Comparison of ENCODE assay signal across 18 cellular contexts in the genomic region with DNA sequence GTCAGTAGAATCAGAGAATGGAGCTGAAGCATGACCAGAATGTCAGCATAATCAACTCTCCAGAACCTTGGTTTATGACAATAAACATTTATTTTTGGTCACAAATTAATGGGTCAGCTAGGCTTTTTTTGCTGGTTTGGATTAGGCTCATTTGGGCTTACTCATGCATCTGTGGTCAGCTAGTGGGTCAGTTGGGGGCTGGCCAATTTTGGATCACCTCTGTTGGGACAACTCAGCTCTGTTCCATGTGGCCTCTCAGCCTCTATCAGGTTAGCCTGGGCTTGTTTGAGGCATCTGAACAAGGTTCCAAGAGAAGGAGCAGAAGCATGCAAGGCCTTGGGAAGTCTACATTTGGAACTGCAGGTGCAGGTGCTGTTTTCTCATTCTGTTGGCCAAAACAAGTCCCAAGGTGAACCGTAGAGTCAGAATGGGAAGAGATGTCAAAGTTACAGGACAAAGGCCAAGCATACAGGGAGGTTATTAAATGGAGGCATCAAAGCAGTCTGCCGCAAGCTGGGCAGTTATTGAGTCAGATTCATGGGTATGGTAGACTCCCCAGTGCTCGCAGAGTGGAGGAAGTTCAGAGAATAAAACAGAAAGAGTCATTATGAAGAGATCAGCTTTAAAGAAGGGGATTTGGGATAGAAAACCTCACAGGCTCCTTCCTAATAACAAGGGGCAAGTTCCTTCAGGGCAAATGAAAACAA.
DNase-seq lines count a peak whose midpoint lies in the region; TF ChIP-seq lines count a peak whose summit lies in the region.
"Had no signal": no experiment of that assay in that cellular context is flagged by ENCODE, and none has a peak within 500 bp of the region (broad histone marks: within the 10 kb centered on the region; RNA-seq: fewer than 3 reads in every experiment).

No MANE protein-coding gene starts in this region.

- H2AFZ ChIP-seq in PC-9, result no peak overlapping the region
- H2AFZ ChIP-seq in hepatocyte, result no peak overlapping the region

- H3K4me3 ChIP-seq in PC-9 (no peak overlapping the region), hepatocyte (no peak overlapping the region)
- H3K4me3 ChIP-seq: lung, Peyer's patch, upper lobe of left lung had no signal

- H3K9me3 Mint-ChIP-seq in type B pancreatic cell, result no peaks in the 10 kb centered on the region

- H4K20me1 ChIP-seq in PC-9 (ENCODE audit: insufficient read depth), result no peaks in the 10 kb centered on the region
- H4K20me1 ChIP-seq in hepatocyte (ENCODE audit: insufficient read depth, poor library complexity, severe bottlenecking), result no peaks in the 10 kb centered on the region

- peak overlapping the region; percentile 38; the same call in 1 of the 2 replicates for H3K27ac ChIP-seq in PC-9
- H3K27ac ChIP-seq in hepatocyte, result peak overlapping the region; percentile 1
- H3K27ac ChIP-seq: Peyer's patch, upper lobe of left lung had no signal

- WGBS in hepatocyte (ENCODE audit: low lambda C conversion rate, missing lambda C conversion rate), result 92% methylated on average over 3 of the region's 3 CpGs

- no peaks in the 10 kb centered on the region for H3K27me3 ChIP-seq in PC-9 (ENCODE audit: insufficient read depth, low read depth)
- H3K27me3 ChIP-seq in hepatocyte, result no peaks in the 10 kb centered on the region
- H3K27me3 ChIP-seq: Peyer's patch, upper lobe of left lung had no signal

- no TSS peak for BruUV-seq in PC-9 (replicated peaks; lab: Mats Ljungman, UMichigan)

- H3K4me2 ChIP-seq in PC-9 (peak overlapping the region; percentile 40), hepatocyte (peak overlapping the region; percentile 15)

- H3K9me2 ChIP-seq in PC-9 (ENCODE audit: insufficient read depth), result no peaks in the 10 kb centered on the region
- no peaks in the 10 kb centered on the region for H3K9me2 ChIP-seq in hepatocyte (replicated peaks; ENCODE audit: insufficient read depth)

- H3K27ac Mint-ChIP-seq in type B pancreatic cell, result peak overlapping the region; percentile 51
- H3K27ac Mint-ChIP-seq: activated naive CD8-positive, alpha-beta T cell; CD8-positive, alpha-beta memory T cell; naive thymus-derived CD4-positive, alpha-beta T cell; stimulated activated memory B cell treated with anti-CD40 and anti-IgM and Interleukin-4, amounts not matched to agents 10 μg/mL and 1 μg/mL and 100 μg/mL, for 72 hours had no signal

- H3K79me2 ChIP-seq in PC-9 (ENCODE audit: low read depth) (no peaks in the 10 kb centered on the region), hepatocyte (no peaks in the 10 kb centered on the region)

- H3K36me3 Mint-ChIP-seq in type B pancreatic cell, result no peaks in the 10 kb centered on the region
- H3K36me3 Mint-ChIP-seq: activated naive CD8-positive, alpha-beta T cell; CD8-positive, alpha-beta memory T cell; naive thymus-derived CD4-positive, alpha-beta T cell; stimulated activated memory B cell treated with anti-CD40 and anti-IgM and Interleukin-4, amounts not matched to agents 10 μg/mL and 1 μg/mL and 100 μg/mL, for 72 hours had no signal

- CTCF ChIA-PET in PC-9 (lab: Charles Lee), result interaction anchor here (0.5 kb wide), 1 partner anchor 175 kb away, joined by 6 read pairs; no protein-coding TSS in a partner anchor

- H3F3A ChIP-seq in PC-9 (ENCODE audit: insufficient read depth, low read depth), result peaks cover 16% of the 10 kb centered on the region

- POLR2A ChIA-PET in PC-9 (lab: Charles Lee; ENCODE audit: unreplicated experiment), result interaction anchor here (0.5 kb wide), 1 partner anchor 20 kb away, joined by 8 read pairs; no protein-coding TSS in a partner anchor

- DNase-seq in NCI-H2196 (lab: John Stamatoyannopoulos, UW; ENCODE audit: unreplicated experiment), result peak; percentile 39
- DNase-seq in NCI-H2196 treated with DMSO at 0.1 percent for 48 hours (lab: John Stamatoyannopoulos, UW; ENCODE audit: unreplicated experiment), result no peak
- peak in 1 of 2 experiments; percentile 33 for DNase-seq in PC-9
- no peak for DNase-seq in hepatocyte (ENCODE audit: low spot score)
- no peak for DNase-seq in type B pancreatic cell (ENCODE audit: extremely low spot score, unreplicated experiment)
- DNase-seq in GM10266 (ENCODE audit: extremely low spot score), result no peak
- no peak for DNase-seq in iPS-NIHi7 (ENCODE audit: extremely low spot score)
- no peak for DNase-seq in G401 (ENCODE audit: low spot score)
- DNase-seq: 8988T; activated CD4-positive, alpha-beta T cell treated with anti-CD3 and anti-CD28 coated beads, Interleukin-2, amount 50 U/mL, for 48 hours; activated T-cell treated with anti-CD3 and anti-CD28 coated beads, Interleukin-2, amount 50 U/mL, for 1 hour; CD8-positive, alpha-beta memory T cell; naive thymus-derived CD4-positive, alpha-beta T cell; Peyer's patch; upper lobe of left lung had no signal

- H3K4me3 Mint-ChIP-seq in type B pancreatic cell, result no peak overlapping the region
- H3K4me3 Mint-ChIP-seq: activated naive CD8-positive, alpha-beta T cell; CD8-positive, alpha-beta memory T cell; naive thymus-derived CD4-positive, alpha-beta T cell; stimulated activated memory B cell treated with anti-CD40 and anti-IgM and Interleukin-4, amounts not matched to agents 10 μg/mL and 1 μg/mL and 100 μg/mL, for 72 hours had no signal

- TF ChIP-seq CTCF in PC-9 (conservative IDR thresholded peaks at IDR 0.05) (no peak), hepatocyte (IDR thresholded peaks at IDR 0.05; ENCODE audit: poor library complexity) (no peak), type B pancreatic cell (conservative IDR thresholded peaks at IDR 0.05) (no peak), GM10266 (IDR thresholded peaks at IDR 0.05; ENCODE audit: control insufficient read depth, insufficient read depth, low read depth, missing control alignments) (no peak)

- no peaks in the 10 kb centered on the region for H3K27me3 Mint-ChIP-seq in type B pancreatic cell
- H3K27me3 Mint-ChIP-seq: activated naive CD8-positive, alpha-beta T cell; CD8-positive, alpha-beta memory T cell; naive thymus-derived CD4-positive, alpha-beta T cell; stimulated activated memory B cell treated with anti-CD40 and anti-IgM and Interleukin-4, amounts not matched to agents 10 μg/mL and 1 μg/mL and 100 μg/mL, for 72 hours had no signal

- intact Hi-C loops in PC-9 (cut with micrococcal nuclease; ENCODE audit: unreplicated experiment), result no loop called here

- peaks cover 11% of the 10 kb centered on the region; the same call in 1 of the 2 replicates for H3K9me3 ChIP-seq in PC-9 (ENCODE audit: insufficient read depth, low read depth)
- H3K9me3 ChIP-seq in hepatocyte (ENCODE audit: low read depth), result no peaks in the 10 kb centered on the region
- H3K9me3 ChIP-seq: Peyer's patch, upper lobe of left lung had no signal

- in situ Hi-C loops in G401 (cut with HindIII; ENCODE audit: low sequenced_read_pairs), result no loop called here

- H3K4me1 Mint-ChIP-seq in type B pancreatic cell (ENCODE audit: unreplicated experiment), result peaks cover 18% of the 10 kb centered on the region
- H3K4me1 Mint-ChIP-seq: CD8-positive, alpha-beta memory T cell; naive thymus-derived CD4-positive, alpha-beta T cell; stimulated activated memory B cell treated with anti-CD40 and anti-IgM and Interleukin-4, amounts not matched to agents 10 μg/mL and 1 μg/mL and 100 μg/mL, for 72 hours had no signal

- H3K36me3 ChIP-seq in PC-9 (ENCODE audit: low read depth) (no peaks in the 10 kb centered on the region), hepatocyte (replicated peaks; ENCODE audit: insufficient read depth, low read depth) (no peaks in the 10 kb centered on the region)
- H3K36me3 ChIP-seq: Peyer's patch, upper lobe of left lung had no signal

- H3K4me1 ChIP-seq in PC-9 (replicated peaks; ENCODE audit: insufficient read depth), result peaks cover 22% of the 10 kb centered on the region
- H3K4me1 ChIP-seq in hepatocyte (ENCODE audit: insufficient read depth), result no peaks in the 10 kb centered on the region
